ENCODE assay signal across 18 cellular contexts in the genomic region with DNA sequence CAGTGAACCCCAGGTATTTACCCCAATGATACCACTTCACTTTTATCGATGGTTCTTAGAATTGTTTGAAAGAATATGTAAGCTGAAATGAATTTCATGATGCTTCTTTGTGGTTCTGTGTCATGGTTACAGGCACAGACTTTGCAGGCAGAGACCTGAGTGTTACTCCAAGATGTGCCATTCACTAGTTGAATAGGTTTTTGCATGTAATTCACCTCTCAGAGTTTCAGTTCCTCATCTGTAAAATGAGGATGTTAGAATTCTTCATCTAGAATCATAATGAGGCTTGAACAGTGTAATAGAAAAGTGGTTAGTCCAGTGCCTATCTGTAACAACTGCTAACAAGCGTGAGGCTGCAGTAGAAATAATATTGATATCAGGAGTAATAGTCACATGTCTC. TPM values are rescaled to one million over a fixed set of nuclear protein-coding genes. Genes with fewer than 3 reads are reported as not detected.
DNase-seq lines count a peak whose midpoint lies in the region; ATAC-seq and TF ChIP-seq lines count a peak whose summit lies in the region.
"Had no signal": no experiment of that assay in that cellular context is flagged by ENCODE, and none has a peak within 500 bp of the region (broad histone marks: within the 10 kb centered on the region; RNA-seq: fewer than 3 reads in every experiment).

No MANE protein-coding gene starts in this region.

- TF ChIP-seq CTCF in OCI-LY7 (conservative IDR thresholded peaks at IDR 0.05; ENCODE audit: low read length) = no peak

- no peaks in the 10 kb centered on the region for H3K4me1 ChIP-seq in OCI-LY7 (ENCODE audit: insufficient read depth, low read length, poor library complexity, severe bottlenecking)
- H3K4me1 ChIP-seq in effector memory CD4-positive, alpha-beta T cell (ENCODE audit: control insufficient read depth, insufficient read depth, low read length, poor library complexity, severe bottlenecking) = no peaks in the 10 kb centered on the region
- H3K4me1 ChIP-seq: upper lobe of right lung had no signal

- H3K9me3 ChIP-seq in OCI-LY7 (ENCODE audit: low read length) = no peaks in the 10 kb centered on the region
- no peaks in the 10 kb centered on the region for H3K9me3 ChIP-seq in effector memory CD4-positive, alpha-beta T cell (ENCODE audit: control insufficient read depth, low read length)
- H3K9me3 ChIP-seq: upper lobe of right lung had no signal

- H3K36me3 ChIP-seq in OCI-LY7 (ENCODE audit: insufficient read depth, low read length) = no peaks in the 10 kb centered on the region
- H3K36me3 ChIP-seq in effector memory CD4-positive, alpha-beta T cell (ENCODE audit: control insufficient read depth, insufficient read depth, low read length) = no peaks in the 10 kb centered on the region
- H3K36me3 ChIP-seq: upper lobe of right lung had no signal

- no peaks in the 10 kb centered on the region for H3K4me1 Mint-ChIP-seq in activated CD8-positive, alpha-beta memory T cell treated with anti-CD3 and anti-CD28 coated beads, Interleukin-2, amount 10 ng/mL, durations not matched to agents 7 days and 5 days
- H3K4me1 Mint-ChIP-seq: activated naive CD8-positive, alpha-beta T cell treated with anti-CD3 and anti-CD28 coated beads, Interleukin-2, amount 10 ng/mL, durations not matched to agents 7 days and 5 days; neural crest cell had no signal

- ATAC-seq in GM18861 (IDR thresholded peaks at IDR 0.05; ENCODE audit: unreplicated experiment) = peak; percentile 100
- peak; percentile 92 for ATAC-seq in GM21515 (IDR thresholded peaks at IDR 0.05; ENCODE audit: unreplicated experiment)
- ATAC-seq in HG03066 (IDR thresholded peaks at IDR 0.05; ENCODE audit: low read depth, unreplicated experiment) = peak; percentile 89
- ATAC-seq in activated CD8-positive, alpha-beta memory T cell treated with anti-CD3 and anti-CD28 coated beads, Interleukin-2, amount 10 ng/mL, durations not matched to agents 7 days and 5 days = no peak
- ATAC-seq: PC-3, upper lobe of right lung had no signal

- H3K4me2 ChIP-seq in OCI-LY7 (ENCODE audit: low read length) = no peak overlapping the region; the same call in 1 of the 2 replicates

- no peaks in the 10 kb centered on the region for H3K27me3 Mint-ChIP-seq in activated CD8-positive, alpha-beta memory T cell treated with anti-CD3 and anti-CD28 coated beads, Interleukin-2, amount 10 ng/mL, durations not matched to agents 7 days and 5 days
- H3K27me3 Mint-ChIP-seq: activated naive CD8-positive, alpha-beta T cell treated with anti-CD3 and anti-CD28 coated beads, Interleukin-2, amount 10 ng/mL, durations not matched to agents 7 days and 5 days had no signal

- POLR2A ChIA-PET in OCI-LY7 (lab: Charles Lee) = no interaction called here

- peaks cover 1% of the 10 kb centered on the region for H3K36me3 Mint-ChIP-seq in activated CD8-positive, alpha-beta memory T cell treated with anti-CD3 and anti-CD28 coated beads, Interleukin-2, amount 10 ng/mL, durations not matched to agents 7 days and 5 days
- H3K36me3 Mint-ChIP-seq: activated naive CD8-positive, alpha-beta T cell treated with anti-CD3 and anti-CD28 coated beads, Interleukin-2, amount 10 ng/mL, durations not matched to agents 7 days and 5 days had no signal

- DNase-seq in OCI-LY7 (ENCODE audit: low spot score) = peak; percentile 52
- no peak for DNase-seq in amniotic stem cell (lab: John Stamatoyannopoulos, UW)
- DNase-seq in activated CD8-positive, alpha-beta memory T cell treated with anti-CD3 and anti-CD28 coated beads, Interleukin-2, amount 10 ng/mL, durations not matched to agents 7 days and 5 days = no peak
- DNase-seq in GOT3 (lab: John Stamatoyannopoulos, UW) = no peak
- no peak for DNase-seq in effector memory CD4-positive, alpha-beta T cell
- DNase-seq: activated naive CD8-positive, alpha-beta T cell treated with anti-CD3 and anti-CD28 coated beads, Interleukin-2, amount 10 ng/mL, durations not matched to agents 7 days and 5 days; foreskin melanocyte; HCEC 1CT; KG1; PC-3; upper lobe of right lung had no signal

- no peak overlapping the region for H3K4me3 Mint-ChIP-seq in activated CD8-positive, alpha-beta memory T cell treated with anti-CD3 and anti-CD28 coated beads, Interleukin-2, amount 10 ng/mL, durations not matched to agents 7 days and 5 days
- H3K4me3 Mint-ChIP-seq: activated naive CD8-positive, alpha-beta T cell treated with anti-CD3 and anti-CD28 coated beads, Interleukin-2, amount 10 ng/mL, durations not matched to agents 7 days and 5 days; neural crest cell had no signal

- BruUV-seq in OCI-LY7 (replicated peaks; lab: Mats Ljungman, UMichigan) = no TSS peak

- H2AFZ ChIP-seq in OCI-LY7 (ENCODE audit: low read length) = no peak overlapping the region

- no peaks in the 10 kb centered on the region for H3K79me2 ChIP-seq in OCI-LY7 (ENCODE audit: insufficient read depth, low read depth, low read length)

- H3K9me3 Mint-ChIP-seq in activated CD8-positive, alpha-beta memory T cell treated with anti-CD3 and anti-CD28 coated beads, Interleukin-2, amount 10 ng/mL, durations not matched to agents 7 days and 5 days (ENCODE audit: low read depth) = peaks cover 8% of the 10 kb centered on the region

- H3K9me2 ChIP-seq in OCI-LY7 (ENCODE audit: insufficient read depth, low read length) = no peaks in the 10 kb centered on the region

- H3K4me3 ChIP-seq in OCI-LY7 (ENCODE audit: low read depth, low read length, poor library complexity, severe bottlenecking) = no peak overlapping the region
- no peak overlapping the region for H3K4me3 ChIP-seq in effector memory CD4-positive, alpha-beta T cell (ENCODE audit: insufficient read depth, low read depth, low read length, poor library complexity, severe bottlenecking)
- H3K4me3 ChIP-seq: upper lobe of right lung had no signal

- H3K27ac Mint-ChIP-seq in activated CD8-positive, alpha-beta memory T cell treated with anti-CD3 and anti-CD28 coated beads, Interleukin-2, amount 10 ng/mL, durations not matched to agents 7 days and 5 days = no peak overlapping the region
- H3K27ac Mint-ChIP-seq: activated naive CD8-positive, alpha-beta T cell treated with anti-CD3 and anti-CD28 coated beads, Interleukin-2, amount 10 ng/mL, durations not matched to agents 7 days and 5 days had no signal

- CTCF ChIA-PET in OCI-LY7 (lab: Charles Lee; ENCODE audit: unreplicated experiment) = no interaction called here
- CTCF ChIA-PET in activated CD8-positive, alpha-beta memory T cell treated with anti-CD3 and anti-CD28 coated beads, Interleukin-2, amount 10 ng/mL, durations not matched to agents 7 days and 5 days (lab: Charles Lee) = no interaction called here

- no peak overlapping the region for H3K27ac ChIP-seq in OCI-LY7 (ENCODE audit: low read depth, low read length, poor library complexity, severe bottlenecking)
- no peak overlapping the region for H3K27ac ChIP-seq in effector memory CD4-positive, alpha-beta T cell (ENCODE audit: insufficient read depth, low read length, poor library complexity, severe bottlenecking)
- H3K27ac ChIP-seq: C4-2B, upper lobe of right lung had no signal

- intact Hi-C loops in OCI-LY7 (cut with micrococcal nuclease; ENCODE audit: unreplicated experiment) = no loop called here

- H3K27me3 ChIP-seq in effector memory CD4-positive, alpha-beta T cell (replicated peaks; ENCODE audit: control insufficient read depth, insufficient read depth, low read length, poor library complexity, severe bottlenecking) = no peaks in the 10 kb centered on the region
- H3K27me3 ChIP-seq: upper lobe of right lung had no signal

- no peaks in the 10 kb centered on the region for H4K20me1 ChIP-seq in OCI-LY7 (ENCODE audit: insufficient read depth, low read length)

RNA-seq across cellular contexts. Expression of a gene that starts 54.6 kb away (rescaled TPM):
- not detected in 2 replicates for total RNA-seq in OCI-LY7 (2014; rRNA removed; shearing (Covaris generic))
- not detected in 2 replicates for total RNA-seq in OCI-LY7 (2022)
- not detected for total RNA-seq in activated CD8-positive, alpha-beta memory T cell treated with anti-CD3 and anti-CD28 coated beads, Interleukin-2, amount 10 ng/mL, durations not matched to agents 7 days and 5 days
- total RNA-seq: activated naive CD8-positive, alpha-beta T cell treated with anti-CD3 and anti-CD28 coated beads, Interleukin-2, amount 10 ng/mL, durations not matched to agents 7 days and 5 days; dermis microvascular lymphatic vessel endothelial cell; PC-3; skeletal muscle tissue; upper lobe of right lung had no signal
